ENCODE assay signal across 26 cellular contexts in the genomic region with DNA sequence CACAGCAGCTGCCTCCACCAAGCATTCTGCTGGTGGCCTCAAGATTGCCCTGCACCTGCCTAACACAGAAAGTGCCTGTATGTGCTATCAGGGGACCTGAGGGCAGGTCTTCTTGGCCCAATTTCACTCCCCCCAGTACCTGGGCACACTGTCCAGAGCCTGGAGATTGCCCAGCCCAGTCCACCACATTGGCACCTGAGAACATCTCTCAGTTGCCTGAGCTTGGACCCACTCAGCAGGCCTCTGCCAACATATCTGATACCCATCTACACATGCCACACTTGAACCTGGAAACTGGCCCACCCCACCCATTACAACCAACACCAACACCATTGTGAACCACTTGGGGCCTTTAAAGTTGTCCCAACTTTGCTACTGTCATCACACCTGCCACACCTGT.
"Had no signal": no experiment of that assay in that cellular context is flagged by ENCODE, and none has a peak within 500 bp of the region (broad histone marks: within the 10 kb centered on the region; RNA-seq: fewer than 3 reads in every experiment).

No MANE protein-coding gene starts in this region.

- H3K4me3 ChIP-seq: stomach, suprapubic skin, testis, thoracic aorta, thyroid gland, tibial artery, tibial nerve, transverse colon, upper lobe of left lung, upper lobe of right lung, uterus, vagina had no signal

- H3K9me3 ChIP-seq: suprapubic skin, testis, thoracic aorta, thyroid gland, transverse colon, upper lobe of left lung, upper lobe of right lung, uterus, vagina had no signal

- H3K27ac ChIP-seq: stomach, suprapubic skin, testis, thoracic aorta, thyroid gland, tibial artery, tibial nerve, transverse colon, upper lobe of left lung, upper lobe of right lung, uterus, vagina had no signal

- ATAC-seq: stimulated activated effector memory CD8-positive, alpha-beta T cell treated with anti-CD3 and anti-CD28 coated beads, Interleukin-12 subunit alpha, Interleukin-12 subunit beta, amount 100 ng/mL, for 72 hours; stimulated activated memory B cell treated with anti-CD40 and anti-IgM and Interleukin-4, amounts not matched to agents 10 μg/mL and 1 μg/mL and 100 μg/mL, for 72 hours; stimulated activated naive B cell treated with anti-CD40 and anti-IgM and Interleukin-4, amounts not matched to agents 10 μg/mL and 1 μg/mL and 100 μg/mL, for 72 hours; stimulated activated naive CD8-positive, alpha-beta T cell treated with anti-CD3 and anti-CD28 coated beads, Interleukin-15, amount 100 ng/mL, for 72 hours; stimulated activated naive CD8-positive, alpha-beta T cell treated with anti-CD3 and anti-CD28 coated beads, Interleukin-15, Interleukin-2, amounts not matched to agents 100 U/mL and 50 U/mL, for 24 hours; upper lobe of right lung had no signal

- H3K4me1 ChIP-seq: stomach, suprapubic skin, testis, thyroid gland, tibial artery, tibial nerve, transverse colon, upper lobe of left lung, upper lobe of right lung, uterus, vagina had no signal

- H3K27me3 ChIP-seq: stomach, suprapubic skin, testis, thyroid gland, tibial artery, tibial nerve, transverse colon, upper lobe of left lung, upper lobe of right lung, uterus, vagina had no signal

- DNase-seq: stimulated activated CD4-positive, alpha-beta T cell treated with anti-CD3 and anti-CD28 coated beads, Interleukin-2, amount 100 ng/mL, for 48 hours; stimulated activated CD4-positive, alpha-beta T cell treated with anti-CD3 and anti-CD28 coated beads, Interleukin-4, amount 100 ng/mL, for 1 hour; stimulated activated CD4-positive, alpha-beta T cell treated with anti-CD3 and anti-CD28 coated beads, Interleukin-4, amount 100 ng/mL, for 24 hours; stimulated activated CD4-positive, alpha-beta T cell treated with anti-CD3 and anti-CD28 coated beads, Interleukin-4, amount 100 ng/mL, for 4 hours; stimulated activated CD8-positive, alpha-beta memory T cell treated with anti-CD3 and anti-CD28 coated beads, Interleukin-4, amount 100 ng/mL, for 48 hours; stimulated activated naive B cell treated with anti-CD40 and anti-IgM and Interleukin-4, amounts not matched to agents 10 μg/mL and 1 μg/mL and 100 μg/mL, for 72 hours; stimulated activated naive CD4-positive, alpha-beta T cell; stimulated activated naive CD4-positive, alpha-beta T cell treated with Interleukin-2 at 50 U/mL for 16 hours; stimulated activated naive CD8-positive, alpha-beta T cell treated with anti-CD3 and anti-CD28 coated beads, Interleukin-15, amount 100 ng/mL, for 72 hours; stimulated activated naive CD8-positive, alpha-beta T cell treated with anti-CD3 and anti-CD28 coated beads, Interleukin-15, Interleukin-2, amounts not matched to agents 100 U/mL and 50 U/mL, for 24 hours; stomach; substantia nigra; testis; thyroid gland; tibial artery; transverse colon; trophoblast cell; upper lobe of left lung; upper lobe of right lung; uterus had no signal

- H3K36me3 ChIP-seq: stomach, suprapubic skin, thoracic aorta, thyroid gland, tibial artery, tibial nerve, transverse colon, upper lobe of left lung, upper lobe of right lung, uterus, vagina had no signal
